ENCODE assay signal across 10 cellular contexts in genomic region chr21:41876928-41877652, GRCh38. TPM values are rescaled to one million over a fixed set of nuclear protein-coding genes. Genes with fewer than 3 reads are reported as not detected.
DNase-seq lines count a peak whose midpoint lies in the region; TF ChIP-seq lines count a peak whose summit lies in the region.
"Had no signal": no experiment of that assay in that cellular context is flagged by ENCODE, and none has a peak within 500 bp of the region (broad histone marks: within the 10 kb centered on the region; RNA-seq: fewer than 3 reads in every experiment).

No MANE protein-coding gene starts in this region.

- H3K4me3 Mint-ChIP-seq in chondrocyte (ENCODE audit: unreplicated experiment), result peak overlapping the region; percentile 74

- H4K20me1 ChIP-seq in MM.1S (ENCODE audit: insufficient read depth, low read length), result no peaks in the 10 kb centered on the region

- H3K36me3 Mint-ChIP-seq in chondrocyte (ENCODE audit: low read depth), result peaks cover 2% of the 10 kb centered on the region

- no peak overlapping the region for H3K9ac ChIP-seq in MM.1S (ENCODE audit: low read length)

- H3K4me1 ChIP-seq in MM.1S (ENCODE audit: low read length), result peaks cover 17% of the 10 kb centered on the region

- no peak overlapping the region for H3K27ac ChIP-seq in MM.1S (ENCODE audit: low read length)
- H3K27ac ChIP-seq: right atrium auricular region had no signal

- peak; percentile 26 for TF ChIP-seq CTCF in GM10266 (IDR thresholded peaks at IDR 0.05; ENCODE audit: control insufficient read depth, insufficient read depth, low read depth, missing control alignments)
- TF ChIP-seq CTCF in MM.1S (IDR thresholded peaks at IDR 0.05; ENCODE audit: low read length), result no peak
- TF ChIP-seq CTCF in chondrocyte (IDR thresholded peaks at IDR 0.05), result no peak

- no peak for DNase-seq in GM10266 (ENCODE audit: extremely low spot score)
- DNase-seq in MM.1S, result no peak
- no peak for DNase-seq in chondrocyte (ENCODE audit: low spot score)
- DNase-seq in posterior vena cava (ENCODE audit: low spot score), result peak; percentile 58
- DNase-seq in erythroblast (lab: John Stamatoyannopoulos, UW), result no peak
- no peak for DNase-seq in AML-193 (lab: John Stamatoyannopoulos, UW)
- DNase-seq in cerebellar nuclear complex (lab: John Stamatoyannopoulos, UW), result no peak
- no peak for DNase-seq in NCI-H526 (lab: John Stamatoyannopoulos, UW)
- DNase-seq: activated CD4-positive, CD25-positive, alpha-beta regulatory T cell treated with anti-CD3 and anti-CD28 coated beads, Interleukin-2, amount 50 U/mL, for 72 hours had no signal

- no peaks in the 10 kb centered on the region for H3K27me3 ChIP-seq in MM.1S (replicated peaks; ENCODE audit: insufficient read depth, low read length)
- H3K27me3 ChIP-seq: right atrium auricular region had no signal

- peak overlapping the region; percentile 89 for H3K27ac Mint-ChIP-seq in chondrocyte (ENCODE audit: unreplicated experiment)

- H2AFZ ChIP-seq in MM.1S (ENCODE audit: low read length), result no peak overlapping the region

- peaks cover 11% of the 10 kb centered on the region; the same call in 1 of the 2 replicates for H3F3A ChIP-seq in MM.1S (ENCODE audit: insufficient read depth, low read length)

- peaks cover 46% of the 10 kb centered on the region for H3K79me2 ChIP-seq in MM.1S (ENCODE audit: low read length)

- no peak for TF ChIP-seq POLR2A in erythroblast (IDR thresholded peaks at IDR 0.05; ENCODE audit: low read length)

- no peaks in the 10 kb centered on the region for H3K9me3 ChIP-seq in MM.1S (replicated peaks; ENCODE audit: insufficient read depth, low read length)
- H3K9me3 ChIP-seq: right atrium auricular region had no signal

- H3K9me3 Mint-ChIP-seq in chondrocyte (ENCODE audit: low read depth), result no peaks in the 10 kb centered on the region

- no peaks in the 10 kb centered on the region for H3K36me3 ChIP-seq in MM.1S (replicated peaks; ENCODE audit: insufficient read depth, low read length)
- H3K36me3 ChIP-seq: right atrium auricular region had no signal

- peak overlapping the region; percentile 79; the same call in 1 of the 2 replicates for H3K4me2 ChIP-seq in MM.1S (ENCODE audit: low read depth, low read length)

- intact Hi-C loops in posterior vena cava (cut with DNase I), result no loop called here

- H3K4me1 Mint-ChIP-seq in chondrocyte (ENCODE audit: low read depth), result peaks cover 18% of the 10 kb centered on the region

- no peaks in the 10 kb centered on the region for H3K9me2 ChIP-seq in MM.1S (replicated peaks; ENCODE audit: insufficient read depth, low read length)

- H3K27me3 Mint-ChIP-seq in chondrocyte (ENCODE audit: low read depth), result no peaks in the 10 kb centered on the region

- H3K4me3 ChIP-seq in MM.1S (ENCODE audit: low read length), result no peak overlapping the region

RNA-seq across cellular contexts. Expression of gene PRDM15, which starts 2.1 kb away (rescaled TPM):
- total RNA-seq in chondrocyte (4.9 to 9.2 TPM (median 7.8 TPM) in 3 replicates), posterior vena cava (1 to 10 TPM; 2.9 to 5.0 TPM)
